1 cellular context compared by ENCODE assay signal in genomic region chr1:88648706-88649105, GRCh38.
TF ChIP-seq lines count a peak whose summit lies in the region.

No MANE protein-coding gene starts in this region.

TF ChIP-seq in GM12878, 131 proteins besides CTCF, POLR2A, EP300 and RAD21:
- TF ChIP-seq BMI1 (IDR thresholded peaks at IDR 0.05; ENCODE audit: borderline replicate concordance) = no peak
- no peak for TF ChIP-seq ZNF207 (IDR thresholded peaks at IDR 0.05; ENCODE audit: borderline replicate concordance)
- no peak for TF ChIP-seq MTA3 (IDR thresholded peaks at IDR 0.05; ENCODE audit: borderline replicate concordance, low read length)
- TF ChIP-seq TARDBP (IDR thresholded peaks at IDR 0.05; ENCODE audit: borderline replicate concordance) = no peak
- TF ChIP-seq ZBTB40 (IDR thresholded peaks at IDR 0.05; ENCODE audit: borderline replicate concordance) = no peak
- no peak for TF ChIP-seq ZBTB33 (IDR thresholded peaks at IDR 0.05)
- TF ChIP-seq PRDM15 (CRISPR knock-in tag; IDR thresholded peaks at IDR 0.05) = no peak
- TF ChIP-seq PAX8 (IDR thresholded peaks at IDR 0.05) = no peak
- no peak for TF ChIP-seq RB1 (IDR thresholded peaks at IDR 0.05; ENCODE audit: borderline replicate concordance)
